ENCODE assay signal across 8 cellular contexts in the genomic region with DNA sequence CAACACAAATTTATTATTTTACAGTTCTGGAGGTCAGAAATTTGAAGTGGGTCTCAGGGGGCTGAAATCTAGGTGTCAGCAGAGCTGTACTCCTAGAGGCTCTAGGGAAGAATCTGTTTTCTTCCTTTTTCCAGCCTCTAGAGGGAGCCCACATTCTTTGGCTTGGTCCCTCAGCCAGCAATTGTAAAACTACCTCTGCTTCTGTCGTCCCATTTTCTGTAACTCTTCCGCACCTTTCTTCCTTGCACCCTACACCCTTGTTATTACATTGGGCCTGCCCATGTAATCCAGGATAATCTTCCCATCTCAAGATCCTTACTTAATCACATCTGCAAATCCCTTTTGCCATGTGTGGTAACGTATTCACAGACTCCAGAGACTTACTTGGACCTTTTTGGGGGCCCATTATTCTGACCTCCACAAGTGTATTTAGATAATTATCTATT. TPM values are rescaled to one million over a fixed set of nuclear protein-coding genes. Genes with fewer than 3 reads are reported as not detected.
DNase-seq lines count a peak whose midpoint lies in the region; ATAC-seq lines count a peak whose summit lies in the region.

No MANE protein-coding gene starts in this region.

- H3K4me3 Mint-ChIP-seq in activated T-cell treated with anti-CD3 and anti-CD28 coated beads, Interleukin-2, amount 50 U/mL, for 24 hours = no peak overlapping the region

- ATAC-seq in left colon = peak; percentile 73
- ATAC-seq in GM19463 (IDR thresholded peaks at IDR 0.05; ENCODE audit: unreplicated experiment) = no peak

- peaks cover 3% of the 10 kb centered on the region for H3K27me3 Mint-ChIP-seq in activated T-cell treated with anti-CD3 and anti-CD28 coated beads, Interleukin-2, amount 50 U/mL, for 24 hours

- no peak overlapping the region for H3K27ac Mint-ChIP-seq in activated T-cell treated with anti-CD3 and anti-CD28 coated beads, Interleukin-2, amount 50 U/mL, for 24 hours

- H3K36me3 Mint-ChIP-seq in activated T-cell treated with anti-CD3 and anti-CD28 coated beads, Interleukin-2, amount 50 U/mL, for 24 hours (ENCODE audit: low read depth) = no peaks in the 10 kb centered on the region

- H3K4me1 Mint-ChIP-seq in activated T-cell treated with anti-CD3 and anti-CD28 coated beads, Interleukin-2, amount 50 U/mL, for 24 hours (ENCODE audit: low read depth) = peaks cover 2% of the 10 kb centered on the region

- no peaks in the 10 kb centered on the region for H3K9me3 Mint-ChIP-seq in activated T-cell treated with anti-CD3 and anti-CD28 coated beads, Interleukin-2, amount 50 U/mL, for 24 hours

- intact Hi-C loops in left colon (cut with DNase I, micrococcal nuclease) = loop anchor here in 1 of 2 donors (5.0 kb wide), 1 partner anchor 63 kb away; no protein-coding TSS in a partner anchor

- peak; percentile 40 for DNase-seq in activated T-cell treated with anti-CD3 and anti-CD28 coated beads for 24 hours (ENCODE audit: low read depth)
- no peak for DNase-seq in activated T-cell treated with anti-CD3 and anti-CD28 coated beads, Interleukin-2, amount 50 U/mL, for 24 hours
- DNase-seq in NCI-H146 treated with DMSO at 0.1 percent for 48 hours (lab: John Stamatoyannopoulos, UW; ENCODE audit: unreplicated experiment) = peak; percentile 19
- peak in 4 of 5 donors; percentile 20 to 64 (median 44) for DNase-seq in T-helper 1 cell
- peak; percentile 26 for DNase-seq in cerebellar cortex (ENCODE audit: low spot score)
- DNase-seq in left colon = no peak
- peak in 2 of 3 donors; percentile 7 to 30 for DNase-seq in stimulated activated CD4-positive, alpha-beta T cell treated with anti-CD3 and anti-CD28 coated beads, TNF-alpha, amount 100 ng/mL, for 1 hour (ENCODE audit: low read depth in 3 of 3, low spot score in 1 of 3)

RNA-seq across cellular contexts. Expression of a gene that starts 24.8 kb away (rescaled TPM):
- 10 to 100 TPM in 1 of 2 donors, 1 to 10 TPM in 1; 7.3 to 11.0 TPM for total RNA-seq in left colon

RNA-seq across cellular contexts. Expression of a gene that starts 59.6 kb away (rescaled TPM):
- total RNA-seq in left colon = 1,000 to 10,000 TPM; 1,029 to 1,322 TPM

Comparison
In these comparisons a context has a peak if more than half of its experiments do, and no peak if none do; other contexts are left out.
1. DNase-seq: peak in activated T-cell treated with anti-CD3 and anti-CD28 coated beads for 24 hours (single experiment), NCI-H146 treated with DMSO at 0.1 percent for 48 hours (single experiment), T-helper 1 cell (4 of 5), cerebellar cortex (single experiment) and stimulated activated CD4-positive, alpha-beta T cell treated with anti-CD3 and anti-CD28 coated beads, TNF-alpha, amount 100 ng/mL, for 1 hour (2 of 3); none in activated T-cell treated with anti-CD3 and anti-CD28 coated beads, Interleukin-2, amount 50 U/mL, for 24 hours (single experiment) and left colon (0 of 2).